1 cellular context compared by ENCODE assay signal in genomic region chr11:119028346-119029068, GRCh38.
TF ChIP-seq lines count a peak whose summit lies in the region.

No MANE protein-coding gene starts in this region.

TF ChIP-seq in GM12878, 131 proteins besides CTCF, POLR2A, EP300 and RAD21:
- TF ChIP-seq POU2F2 (IDR thresholded peaks at IDR 0.05; ENCODE audit: borderline replicate concordance, low read depth, low read length) (peak; percentile 24; the same call in 1 of the 3 replicates), JUNB (IDR thresholded peaks at IDR 0.05) (no peak)
